Comparison of ENCODE assay signal across 9 cellular contexts in genomic region chr9:136687721-136688223, GRCh38. TPM values are rescaled to one million over a fixed set of nuclear protein-coding genes. Genes with fewer than 3 reads are reported as not detected.
DNase-seq lines count a peak whose midpoint lies in the region; ATAC-seq, FAIRE-seq and TF ChIP-seq lines count a peak whose summit lies in the region.
"Had no signal": no experiment of that assay in that cellular context is flagged by ENCODE, and none has a peak within 500 bp of the region (broad histone marks: within the 10 kb centered on the region; RNA-seq: fewer than 3 reads in every experiment).

No MANE protein-coding gene starts in this region.

- no peak for DNase-seq in activated T-cell treated with anti-CD3 and anti-CD28 coated beads, Interleukin-2, amount 50 U/mL, for 72 hours
- DNase-seq in activated T-cell treated with anti-CD3 and anti-CD28 coated beads, Interleukin-2, amount 50 U/mL, for 48 hours: no peak
- DNase-seq in SW480 (ENCODE audit: low spot score) (peak; percentile 84), NCI-H1436 (lab: John Stamatoyannopoulos, UW) (no peak), GM12892 (ENCODE audit: insufficient read length) (no peak), AML-193 (lab: John Stamatoyannopoulos, UW) (no peak)

- H3K9me3 ChIP-seq in iPS-18a (ENCODE audit: control insufficient read depth, low read depth, low read length) (no peaks in the 10 kb centered on the region), thymus (ENCODE audit: control insufficient read depth) (no peaks in the 10 kb centered on the region)
- H3K9me3 ChIP-seq: Caco-2 had no signal

- no peak overlapping the region for H3K9ac ChIP-seq in iPS-18a (ENCODE audit: low read length)

- H3K4me1 Mint-ChIP-seq in activated T-cell treated with anti-CD3 and anti-CD28 coated beads, Interleukin-2, amount 50 U/mL, for 72 hours (ENCODE audit: low read depth): peaks cover 4% of the 10 kb centered on the region

- H3K27ac Mint-ChIP-seq in activated T-cell treated with anti-CD3 and anti-CD28 coated beads, Interleukin-2, amount 50 U/mL, for 72 hours: no peak overlapping the region

- H3K9me3 Mint-ChIP-seq in activated T-cell treated with anti-CD3 and anti-CD28 coated beads, Interleukin-2, amount 50 U/mL, for 72 hours: no peaks in the 10 kb centered on the region

- WGBS in thymus: 38% methylated on average over 37 of the region's 37 CpGs

- H3K27ac ChIP-seq in iPS-18a (ENCODE audit: low read length) (no peak overlapping the region), thymus (ENCODE audit: low read depth) (no peak overlapping the region)

- H3K27me3 ChIP-seq in iPS-18a (ENCODE audit: control insufficient read depth, insufficient read depth, low read length) (peaks cover 15% of the 10 kb centered on the region), thymus (ENCODE audit: control insufficient read depth, insufficient read depth) (peaks cover 4% of the 10 kb centered on the region)

- peak overlapping the region; percentile 40 to 48 for H3K4me3 Mint-ChIP-seq in activated T-cell treated with anti-CD3 and anti-CD28 coated beads, Interleukin-2, amount 50 U/mL, for 72 hours

- no peak for TF ChIP-seq POLR2A in GM12892 (IDR thresholded peaks at IDR 0.05; ENCODE audit: low read depth, low read length)

- H3K4me3 ChIP-seq in iPS-18a (ENCODE audit: low read length) (peak overlapping the region; percentile 37), thymus (ENCODE audit: low read length) (peak overlapping the region; percentile 73)

- H3K4me1 ChIP-seq in iPS-18a (ENCODE audit: control insufficient read depth, low read depth, low read length): peaks cover 7% of the 10 kb centered on the region
- H3K4me1 ChIP-seq in thymus (ENCODE audit: control insufficient read depth, insufficient read depth, low read length): peaks cover 7% of the 10 kb centered on the region

- ATAC-seq in activated T-cell treated with anti-CD3 and anti-CD28 coated beads, Interleukin-2, amount 50 U/mL, for 72 hours (replicated peaks in 1 of 2): peak in 1 of 2 donors; percentile 10

- H3K36me3 ChIP-seq in iPS-18a (ENCODE audit: control insufficient read depth, low read depth, low read length) (no peaks in the 10 kb centered on the region), thymus (ENCODE audit: control insufficient read depth, insufficient read depth) (no peaks in the 10 kb centered on the region)

- H3K27me3 Mint-ChIP-seq in activated T-cell treated with anti-CD3 and anti-CD28 coated beads, Interleukin-2, amount 50 U/mL, for 72 hours (ENCODE audit: low read depth): no peaks in the 10 kb centered on the region

- no peak for FAIRE-seq in GM12892 (lab: Jason Lieb, UNC)

- no peaks in the 10 kb centered on the region for H3K36me3 Mint-ChIP-seq in activated T-cell treated with anti-CD3 and anti-CD28 coated beads, Interleukin-2, amount 50 U/mL, for 72 hours (ENCODE audit: insufficient read depth in 2 of 2)

RNA-seq across cellular contexts. Expression of gene AGPAT2, which starts 0.5 kb away (rescaled TPM):
- total RNA-seq in activated T-cell treated with anti-CD3 and anti-CD28 coated beads, Interleukin-2, amount 50 U/mL, for 72 hours: 10 to 100 TPM; 18.3 to 19.2 TPM
- polyA plus RNA-seq in thymus: 28.8 TPM
- 3.5 TPM for polyA plus RNA-seq in GM12892 (2012; ENCODE audit: missing spikeins)

RNA-seq across cellular contexts. Expression of gene DIPK1B, which starts 24.6 kb away (rescaled TPM):
- under 1 TPM; 0.67 to 0.72 TPM for total RNA-seq in activated T-cell treated with anti-CD3 and anti-CD28 coated beads, Interleukin-2, amount 50 U/mL, for 72 hours
- polyA plus RNA-seq in thymus: 6.8 TPM
- polyA plus RNA-seq in GM12892 (2012; ENCODE audit: missing spikeins): 0.36 TPM

RNA-seq across cellular contexts. Expression of gene EGFL7, which starts 25.1 kb away (rescaled TPM):
- total RNA-seq in activated T-cell treated with anti-CD3 and anti-CD28 coated beads, Interleukin-2, amount 50 U/mL, for 72 hours: 1 to 10 TPM in 1 of 2 donors, under 1 TPM in 1; 0.93 to 1.1 TPM
- 118 TPM for polyA plus RNA-seq in thymus
- not detected for polyA plus RNA-seq in GM12892 (2012; ENCODE audit: missing spikeins)

RNA-seq across cellular contexts. Expression of gene LCN10, which starts 55.0 kb away (rescaled TPM):
- total RNA-seq in activated T-cell treated with anti-CD3 and anti-CD28 coated beads, Interleukin-2, amount 50 U/mL, for 72 hours: under 1 TPM; 0.21 to 0.70 TPM
- 12.5 TPM for polyA plus RNA-seq in thymus
- polyA plus RNA-seq in GM12892 (2012; ENCODE audit: missing spikeins): 2.4 TPM
- total RNA-seq: Caco-2 had no signal
